In the genomic region with DNA sequence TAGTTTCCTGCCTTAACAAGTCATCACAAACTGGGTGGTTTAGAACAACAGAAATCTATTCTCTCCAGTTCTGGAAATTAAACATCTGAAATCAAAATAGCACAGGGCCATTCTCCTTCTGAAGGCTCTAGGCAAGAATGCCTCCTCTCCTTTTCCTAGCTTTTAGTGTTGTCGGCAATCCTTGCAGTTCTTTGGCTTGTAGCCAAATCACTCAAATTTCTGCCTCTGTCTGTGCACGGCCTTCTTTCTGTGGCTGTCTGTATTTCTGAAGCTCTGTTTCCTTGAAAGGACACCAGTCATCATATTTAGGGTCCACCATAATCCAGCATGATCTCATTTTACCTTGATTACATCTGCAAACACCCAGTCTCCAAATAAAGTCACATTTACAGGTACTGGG, we compare ENCODE assay signal across 21 cellular contexts.
DNase-seq lines count a peak whose midpoint lies in the region; ATAC-seq, FAIRE-seq and TF ChIP-seq lines count a peak whose summit lies in the region.
"Had no signal": no experiment of that assay in that cellular context is flagged by ENCODE, and none has a peak within 500 bp of the region (broad histone marks: within the 10 kb centered on the region; RNA-seq: fewer than 3 reads in every experiment).

No MANE protein-coding gene starts in this region.

- POLR2A ChIA-PET in endothelial cell of umbilical vein (lab: Charles Lee) = no interaction called here
- POLR2A ChIA-PET in activated CD8-positive, alpha-beta T cell treated with anti-CD3 and anti-CD28 coated beads, Interleukin-2, amount 10 ng/mL, durations not matched to agents 7 days and 5 days (lab: Charles Lee) = no interaction called here

- BruUV-seq in endothelial cell of umbilical vein (replicated peaks; lab: Mats Ljungman, UMichigan) = no TSS peak

- H3K79me2 ChIP-seq in endothelial cell of umbilical vein (ENCODE audit: control insufficient read depth, insufficient read depth, low read length) = no peaks in the 10 kb centered on the region

- no peaks in the 10 kb centered on the region for H3K27me3 Mint-ChIP-seq in osteocyte (ENCODE audit: unreplicated experiment)
- no peaks in the 10 kb centered on the region for H3K27me3 Mint-ChIP-seq in activated CD8-positive, alpha-beta T cell treated with anti-CD3 and anti-CD28 coated beads, Interleukin-2, amount 10 ng/mL, durations not matched to agents 7 days and 5 days (ENCODE audit: low read depth)

- FAIRE-seq in endothelial cell of umbilical vein (lab: Jason Lieb, UNC) = no peak
- FAIRE-seq: bronchial epithelial cell, GM12892 had no signal

- H3K9me3 Mint-ChIP-seq in osteocyte (ENCODE audit: unreplicated experiment) = no peaks in the 10 kb centered on the region
- H3K9me3 Mint-ChIP-seq in activated CD8-positive, alpha-beta T cell treated with anti-CD3 and anti-CD28 coated beads, Interleukin-2, amount 10 ng/mL, durations not matched to agents 7 days and 5 days (ENCODE audit: insufficient read depth) = peaks cover 6% of the 10 kb centered on the region
- H3K9me3 Mint-ChIP-seq: neural crest cell had no signal

- no peak for TF ChIP-seq POLR2A in endothelial cell of umbilical vein (IDR thresholded peaks at IDR 0.05; ENCODE audit: low read depth, low read length)

- H3K4me1 ChIP-seq in endothelial cell of umbilical vein (ENCODE audit: control insufficient read depth, extremely low read depth, insufficient read depth, low read length) = no peaks in the 10 kb centered on the region
- H3K4me1 ChIP-seq: left lung, SJSA1, suprapubic skin had no signal

- peak overlapping the region; percentile 30 for H2AFZ ChIP-seq in endothelial cell of umbilical vein (ENCODE audit: low read depth, low read length)

- no peak overlapping the region for H3K4me2 ChIP-seq in endothelial cell of umbilical vein (ENCODE audit: insufficient read depth, low read length)

- intact Hi-C loops in endothelial cell of umbilical vein (cut with micrococcal nuclease) = no loop called here

- TF ChIP-seq CTCF in endothelial cell of umbilical vein (IDR thresholded peaks at IDR 0.05; ENCODE audit: extremely low read depth in 1 of 2, insufficient read depth in 1 of 2, low read depth in 1 of 2, low read length in 2 of 2) (no peak), osteocyte (IDR thresholded peaks at IDR 0.05) (no peak)

- no peak overlapping the region for H3K4me3 ChIP-seq in endothelial cell of umbilical vein (replicated peaks in 1 of 3; ENCODE audit: insufficient read depth in 1 of 3, low read depth in 1 of 3, low read length in 3 of 3)
- H3K4me3 ChIP-seq: left lung, SJSA1, suprapubic skin had no signal

- H3K27ac ChIP-seq in endothelial cell of umbilical vein (ENCODE audit: insufficient read depth, low read depth, low read length) = no peak overlapping the region
- H3K27ac ChIP-seq: left lung, SJSA1, suprapubic skin had no signal

- dilution Hi-C loops in endothelial cell of umbilical vein (cut with MboI; ENCODE audit: extremely low pct_ligation_motif_present, low sequenced_read_pairs) = no loop called here

- no peaks in the 10 kb centered on the region for H3K36me3 ChIP-seq in endothelial cell of umbilical vein (ENCODE audit: control insufficient read depth in 2 of 2, extremely low read depth in 1 of 2, insufficient read depth in 2 of 2, low read length in 2 of 2)
- H3K36me3 ChIP-seq: left lung, SJSA1, suprapubic skin had no signal

- no peaks in the 10 kb centered on the region for H3K27me3 ChIP-seq in endothelial cell of umbilical vein (ENCODE audit: control insufficient read depth in 2 of 2, insufficient read depth in 2 of 2, low read length in 2 of 2)
- H3K27me3 ChIP-seq: left lung, SJSA1, suprapubic skin had no signal

- CTCF ChIA-PET in endothelial cell of umbilical vein (lab: Charles Lee) = interaction anchor here (1.3 kb wide), 1 partner anchor 28 kb away, joined by 3 read pairs; no protein-coding TSS in a partner anchor
- CTCF ChIA-PET in activated CD8-positive, alpha-beta T cell treated with anti-CD3 and anti-CD28 coated beads, Interleukin-2, amount 10 ng/mL, durations not matched to agents 7 days and 5 days (lab: Charles Lee) = no interaction called here

- no peaks in the 10 kb centered on the region for H3K9me3 ChIP-seq in endothelial cell of umbilical vein (replicated peaks; ENCODE audit: control insufficient read depth, insufficient read depth, low read length)
- H3K9me3 ChIP-seq: SJSA1, suprapubic skin had no signal

- no peaks in the 10 kb centered on the region for H3K9me1 ChIP-seq in endothelial cell of umbilical vein (replicated peaks; ENCODE audit: control insufficient read depth, extremely low read depth, insufficient read depth, low read length)

- no peak for ATAC-seq in activated CD8-positive, alpha-beta T cell treated with anti-CD3 and anti-CD28 coated beads, Interleukin-2, amount 10 ng/mL, durations not matched to agents 7 days and 5 days
- ATAC-seq: activated T-cell treated with anti-CD3 and anti-CD28 coated beads, Interleukin-2, amount 50 U/mL, for 4 hours; left lung had no signal

- H4K20me1 ChIP-seq in endothelial cell of umbilical vein (replicated peaks; ENCODE audit: control insufficient read depth, extremely low read depth, insufficient read depth, low read length) = no peaks in the 10 kb centered on the region

- peak; percentile 10 for DNase-seq in NCI-H345 (lab: John Stamatoyannopoulos, UW)
- no peak for DNase-seq in NCI-H345 treated with DMSO at 0.1 percent for 48 hours (lab: John Stamatoyannopoulos, UW; ENCODE audit: unreplicated experiment)
- DNase-seq in RPMI7951 (ENCODE audit: low read depth) = peak; percentile 18
- peak; percentile 26 for DNase-seq in endothelial cell of umbilical vein (ENCODE audit: low read depth, low spot score)
- DNase-seq in osteocyte (ENCODE audit: extremely low spot score, unreplicated experiment) = no peak
- no peak for DNase-seq in NCI-H510A (lab: John Stamatoyannopoulos, UW)
- DNase-seq in activated CD8-positive, alpha-beta T cell treated with anti-CD3 and anti-CD28 coated beads, Interleukin-2, amount 10 ng/mL, durations not matched to agents 7 days and 5 days = no peak
- DNase-seq in activated effector memory CD4-positive, alpha-beta T cell treated with Interleukin-2 at 50 U/mL for 16 hours = no peak
- DNase-seq: activated CD4-positive, CD25-positive, alpha-beta regulatory T cell; activated naive CD4-positive, alpha-beta T cell treated with anti-CD3 and anti-CD28 coated beads, Interleukin-2, amount 50 U/mL, for 16 hours; activated T-cell treated with anti-CD3 and anti-CD28 coated beads, Interleukin-2, amount 50 U/mL, for 4 hours; DMS 273 treated with DMSO at 0.1 percent for 48 hours; left lung; NCI-H146; stimulated activated CD4-positive, alpha-beta T cell treated with anti-CD3 and anti-CD28 coated beads, Interleukin-12 subunit alpha, Interleukin-12 subunit beta, amount 100 ng/mL, for 4 hours had no signal

- H3K36me3 Mint-ChIP-seq in osteocyte (ENCODE audit: unreplicated experiment) = no peaks in the 10 kb centered on the region
- H3K36me3 Mint-ChIP-seq in activated CD8-positive, alpha-beta T cell treated with anti-CD3 and anti-CD28 coated beads, Interleukin-2, amount 10 ng/mL, durations not matched to agents 7 days and 5 days (ENCODE audit: low read depth) = no peaks in the 10 kb centered on the region
- H3K36me3 Mint-ChIP-seq: CD14-positive monocyte had no signal

- H3K9ac ChIP-seq in endothelial cell of umbilical vein (replicated peaks; ENCODE audit: extremely low read depth, insufficient read depth, low read length) = no peak overlapping the region

- H3K4me3 Mint-ChIP-seq in osteocyte (ENCODE audit: unreplicated experiment) = no peak overlapping the region
- no peak overlapping the region for H3K4me3 Mint-ChIP-seq in activated CD8-positive, alpha-beta T cell treated with anti-CD3 and anti-CD28 coated beads, Interleukin-2, amount 10 ng/mL, durations not matched to agents 7 days and 5 days
- H3K4me3 Mint-ChIP-seq: activated T-cell treated with anti-CD3 and anti-CD28 coated beads, Interleukin-2, amount 50 U/mL, for 4 hours; CD14-positive monocyte; neural crest cell had no signal

- H3K4me1 Mint-ChIP-seq in osteocyte (ENCODE audit: unreplicated experiment) = peaks cover 9% of the 10 kb centered on the region
- H3K4me1 Mint-ChIP-seq in activated CD8-positive, alpha-beta T cell treated with anti-CD3 and anti-CD28 coated beads, Interleukin-2, amount 10 ng/mL, durations not matched to agents 7 days and 5 days (ENCODE audit: low read depth) = no peaks in the 10 kb centered on the region
- H3K4me1 Mint-ChIP-seq: CD14-positive monocyte, neural crest cell had no signal

- peak overlapping the region; percentile 29 for H3K27ac Mint-ChIP-seq in osteocyte (ENCODE audit: unreplicated experiment)
- H3K27ac Mint-ChIP-seq in activated CD8-positive, alpha-beta T cell treated with anti-CD3 and anti-CD28 coated beads, Interleukin-2, amount 10 ng/mL, durations not matched to agents 7 days and 5 days = no peak overlapping the region
- H3K27ac Mint-ChIP-seq: CD14-positive monocyte had no signal

TF ChIP-seq in endothelial cell of umbilical vein, 7 proteins besides CTCF, POLR2A, EP300 and RAD21:
- TF ChIP-seq, protein P1, sequence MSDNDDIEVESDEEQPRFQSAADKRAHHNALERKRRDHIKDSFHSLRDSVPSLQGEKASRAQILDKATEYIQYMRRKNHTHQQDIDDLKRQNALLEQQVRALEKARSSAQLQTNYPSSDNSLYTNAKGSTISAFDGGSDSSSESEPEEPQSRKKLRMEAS (IDR thresholded peaks at IDR 0.05; ENCODE audit: insufficient read depth, insufficient read length) = no peak
- TF ChIP-seq POLR2AphosphoS5 (IDR thresholded peaks at IDR 0.05; ENCODE audit: insufficient read depth, low read depth, low read length) (no peak), JUN (IDR thresholded peaks at IDR 0.05; ENCODE audit: borderline replicate concordance, insufficient read depth, insufficient read length, low read depth) (no peak), GATA2 (IDR thresholded peaks at IDR 0.05; ENCODE audit: insufficient read depth, insufficient read length, low read depth, low read length) (no peak)
TF ChIP-seq in endothelial cell of umbilical vein: peak in this region for 0.

Comparison
In these comparisons a context has a peak if more than half of its experiments do, and no peak if none do; other contexts are left out.
1. DNase-seq: peak in NCI-H345 (single experiment), RPMI7951 (single experiment) and endothelial cell of umbilical vein (single experiment); none in NCI-H345 treated with DMSO at 0.1 percent for 48 hours (single experiment), osteocyte (single experiment), NCI-H510A (single experiment), activated CD8-positive, alpha-beta T cell treated with anti-CD3 and anti-CD28 coated beads, Interleukin-2, amount 10 ng/mL, durations not matched to agents 7 days and 5 days (single experiment) and activated effector memory CD4-positive, alpha-beta T cell treated with Interleukin-2 at 50 U/mL for 16 hours (single experiment).